In genomic region chr19:18519962-18520847, GRCh38 we compare ENCODE assay signal across 1 cellular context.
A peak's percentile ranks its signal among the peaks of the same experiment; 100 is the strongest.
TF ChIP-seq lines count a peak whose summit lies in the region.

No MANE protein-coding gene starts in this region.

TF ChIP-seq in HepG2, 621 proteins besides CTCF, POLR2A, EP300 and RAD21 (continued from another document and continues in another):
- TF ChIP-seq AHDC1 (CRISPR knock-in tag; IDR thresholded peaks at IDR 0.05; ENCODE audit: borderline replicate concordance) (no peak), ZNF781 (CRISPR knock-in tag; IDR thresholded peaks at IDR 0.05; ENCODE audit: borderline replicate concordance, not compliant biosample characterization) (no peak), CBX2 (IDR thresholded peaks at IDR 0.05; ENCODE audit: low read depth, low read length) (no peak), CBX2 (CRISPR knock-in tag; IDR thresholded peaks at IDR 0.05; ENCODE audit: low read depth) (no peak), ZSCAN12 (CRISPR knock-in tag; IDR thresholded peaks at IDR 0.05) (no peak), SNAPC5 (CRISPR knock-in tag; IDR thresholded peaks at IDR 0.05; ENCODE audit: borderline replicate concordance) (no peak), STAT6 (CRISPR knock-in tag; IDR thresholded peaks at IDR 0.05; ENCODE audit: borderline replicate concordance) (no peak), DRAP1 (CRISPR knock-in tag; IDR thresholded peaks at IDR 0.05) (peak; percentile 56; the same call in 1 of the 2 replicates), ZNF772 (CRISPR knock-in tag; IDR thresholded peaks at IDR 0.05) (peak; percentile 73), PLSCR1 (CRISPR knock-in tag; IDR thresholded peaks at IDR 0.05; ENCODE audit: borderline replicate concordance) (no peak), HOXA3 (CRISPR knock-in tag; IDR thresholded peaks at IDR 0.05) (peak; percentile 73; the same call in 1 of the 2 replicates), PHF8 (CRISPR knock-in tag; IDR thresholded peaks at IDR 0.05) (0 out of 2 replicates have a peak, but pooled peaks have one; percentile 25), ZNF230 (CRISPR knock-in tag; IDR thresholded peaks at IDR 0.05) (no peak), ZNF318 (CRISPR knock-in tag; IDR thresholded peaks at IDR 0.05) (no peak), ZNF703 (CRISPR knock-in tag; IDR thresholded peaks at IDR 0.05; ENCODE audit: borderline replicate concordance) (no peak), ELK4 (CRISPR knock-in tag; IDR thresholded peaks at IDR 0.05; ENCODE audit: borderline replicate concordance) (no peak), ZNF790 (CRISPR knock-in tag; IDR thresholded peaks at IDR 0.05; ENCODE audit: borderline replicate concordance) (no peak), PRMT3 (CRISPR knock-in tag; IDR thresholded peaks at IDR 0.05; ENCODE audit: borderline replicate concordance, low read depth) (no peak), ISL2 (CRISPR knock-in tag; IDR thresholded peaks at IDR 0.05) (no peak), ZNF180 (CRISPR knock-in tag; IDR thresholded peaks at IDR 0.05; ENCODE audit: borderline replicate concordance, low read depth) (no peak), ARNT2 (CRISPR knock-in tag; IDR thresholded peaks at IDR 0.05; ENCODE audit: low read depth) (no peak), GATAD2A (CRISPR knock-in tag; IDR thresholded peaks at IDR 0.05) (peak; percentile 83), MLXIP (CRISPR knock-in tag; IDR thresholded peaks at IDR 0.05; ENCODE audit: borderline replicate concordance) (no peak), SMARCE1 (IDR thresholded peaks at IDR 0.05; ENCODE audit: borderline replicate concordance) (no peak)
